ENCODE assay signal across 9 cellular contexts in the genomic region with DNA sequence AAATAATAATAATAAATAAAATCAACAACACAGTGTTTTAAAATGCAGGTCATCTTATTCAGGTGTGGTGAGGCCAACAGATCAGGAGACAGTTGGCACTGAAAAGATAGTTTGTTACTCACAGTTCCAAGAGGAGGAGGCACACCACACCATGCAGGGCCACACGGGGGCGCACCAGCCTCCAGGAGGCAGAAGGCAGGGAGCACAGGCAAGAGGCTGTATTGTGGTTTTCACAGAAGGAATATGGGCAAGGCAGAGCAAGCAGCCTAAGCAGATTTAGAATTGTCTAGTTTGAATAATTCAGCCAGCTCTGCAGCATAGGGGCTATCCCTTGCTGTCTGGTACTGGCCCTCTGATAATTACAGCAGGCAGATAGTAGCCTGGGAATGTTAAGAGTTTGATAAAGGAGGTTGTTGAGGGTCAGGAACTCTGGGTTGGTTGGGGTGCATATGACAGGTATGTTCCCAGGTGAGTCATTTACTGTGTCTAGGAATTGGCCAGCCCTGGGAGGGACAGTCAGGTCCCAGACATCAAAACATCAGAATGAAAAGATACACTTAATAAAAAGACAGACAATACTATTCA. TPM values are rescaled to one million over a fixed set of nuclear protein-coding genes. Genes with fewer than 3 reads are reported as not detected.
DNase-seq lines count a peak whose midpoint lies in the region; ATAC-seq and TF ChIP-seq lines count a peak whose summit lies in the region.
"Had no signal": no experiment of that assay in that cellular context is flagged by ENCODE, and none has a peak within 500 bp of the region (broad histone marks: within the 10 kb centered on the region; RNA-seq: fewer than 3 reads in every experiment).

No MANE protein-coding gene starts in this region.

- no peaks in the 10 kb centered on the region for H3K9me3 Mint-ChIP-seq in natural killer cell treated with Interleukin-12 subunit alpha and Interleukin-12 subunit beta and Interleukin-15 and Interleukin-18, amount 100 ng/mL, for 72 hours
- no peaks in the 10 kb centered on the region for H3K9me3 Mint-ChIP-seq in natural killer cell
- no peaks in the 10 kb centered on the region for H3K9me3 Mint-ChIP-seq in stimulated activated memory B cell treated with anti-CD40 and anti-IgM and Interleukin-4, amounts not matched to agents 10 μg/mL and 1 μg/mL and 100 μg/mL, for 72 hours

- DNase-seq in natural killer cell treated with Interleukin-12 subunit alpha and Interleukin-12 subunit beta and Interleukin-15 and Interleukin-18, amount 100 ng/mL, for 72 hours (ENCODE audit: low spot score), result no peak
- DNase-seq in natural killer cell (no peak), NCI-H226 (peak; percentile 8), left colon (peak in 1 of 2 donors; percentile 58), anterior cingulate cortex (lab: John Stamatoyannopoulos, UW) (no peak)
- DNase-seq in activated naive CD4-positive, alpha-beta T cell treated with anti-CD3 and anti-CD28 coated beads, Interleukin-2, amount 50 U/mL, for 16 hours, result peak; percentile 21

- H3K27ac Mint-ChIP-seq in natural killer cell treated with Interleukin-12 subunit alpha and Interleukin-12 subunit beta and Interleukin-15 and Interleukin-18, amount 100 ng/mL, for 72 hours, result no peak overlapping the region
- H3K27ac Mint-ChIP-seq in natural killer cell, result no peak overlapping the region
- no peak overlapping the region for H3K27ac Mint-ChIP-seq in stimulated activated memory B cell treated with anti-CD40 and anti-IgM and Interleukin-4, amounts not matched to agents 10 μg/mL and 1 μg/mL and 100 μg/mL, for 72 hours

- H3K4me3 Mint-ChIP-seq in natural killer cell treated with Interleukin-12 subunit alpha and Interleukin-12 subunit beta and Interleukin-15 and Interleukin-18, amount 100 ng/mL, for 72 hours, result no peak overlapping the region
- no peak overlapping the region for H3K4me3 Mint-ChIP-seq in natural killer cell
- no peak overlapping the region for H3K4me3 Mint-ChIP-seq in stimulated activated memory B cell treated with anti-CD40 and anti-IgM and Interleukin-4, amounts not matched to agents 10 μg/mL and 1 μg/mL and 100 μg/mL, for 72 hours

- TF ChIP-seq CTCF in natural killer cell (IDR thresholded peaks at IDR 0.05), result no peak

- H3K36me3 Mint-ChIP-seq in natural killer cell treated with Interleukin-12 subunit alpha and Interleukin-12 subunit beta and Interleukin-15 and Interleukin-18, amount 100 ng/mL, for 72 hours, result no peaks in the 10 kb centered on the region
- no peaks in the 10 kb centered on the region for H3K36me3 Mint-ChIP-seq in natural killer cell
- no peaks in the 10 kb centered on the region for H3K36me3 Mint-ChIP-seq in stimulated activated memory B cell treated with anti-CD40 and anti-IgM and Interleukin-4, amounts not matched to agents 10 μg/mL and 1 μg/mL and 100 μg/mL, for 72 hours

- peaks cover 11% of the 10 kb centered on the region in 2 donors for H3K27me3 Mint-ChIP-seq in natural killer cell treated with Interleukin-12 subunit alpha and Interleukin-12 subunit beta and Interleukin-15 and Interleukin-18, amount 100 ng/mL, for 72 hours
- peaks cover 0 to 7% of the 10 kb centered on the region in 2 donors for H3K27me3 Mint-ChIP-seq in natural killer cell (ENCODE audit: low read depth in 2 of 2)
- peaks cover 25% of the 10 kb centered on the region for H3K27me3 Mint-ChIP-seq in stimulated activated memory B cell treated with anti-CD40 and anti-IgM and Interleukin-4, amounts not matched to agents 10 μg/mL and 1 μg/mL and 100 μg/mL, for 72 hours

- peak; percentile 64 to 77 for ATAC-seq in natural killer cell treated with Interleukin-12 subunit alpha and Interleukin-12 subunit beta and Interleukin-15 and Interleukin-18, amount 100 ng/mL, for 72 hours
- no peak for ATAC-seq in natural killer cell
- ATAC-seq in left colon, result peak; percentile 53
- ATAC-seq in GM18867 (IDR thresholded peaks at IDR 0.05; ENCODE audit: unreplicated experiment), result no peak
- ATAC-seq in stimulated activated memory B cell treated with anti-CD40 and anti-IgM and Interleukin-4, amounts not matched to agents 10 μg/mL and 1 μg/mL and 100 μg/mL, for 72 hours, result no peak

- H3K4me1 Mint-ChIP-seq in natural killer cell treated with Interleukin-12 subunit alpha and Interleukin-12 subunit beta and Interleukin-15 and Interleukin-18, amount 100 ng/mL, for 72 hours (ENCODE audit: low read depth in 2 of 2), result no peaks in the 10 kb centered on the region
- H3K4me1 Mint-ChIP-seq in natural killer cell, result no peaks in the 10 kb centered on the region
- no peaks in the 10 kb centered on the region for H3K4me1 Mint-ChIP-seq in stimulated activated memory B cell treated with anti-CD40 and anti-IgM and Interleukin-4, amounts not matched to agents 10 μg/mL and 1 μg/mL and 100 μg/mL, for 72 hours

- intact Hi-C loops in natural killer cell (cut with micrococcal nuclease) (no loop called here), left colon (cut with DNase I, micrococcal nuclease) (no loop called here)

RNA-seq across cellular contexts. Expression of gene KIAA2012, which starts 31.3 kb away (rescaled TPM):
- total RNA-seq in natural killer cell treated with Interleukin-12 subunit alpha and Interleukin-12 subunit beta and Interleukin-15 and Interleukin-18, amount 100 ng/mL, for 72 hours, result not detected
- total RNA-seq in natural killer cell (not detected), left colon (under 1 TPM in 1 of 2 donors, not detected in 1; 0.11 TPM)
- total RNA-seq: subcutaneous adipose tissue had no signal

Comparison
In these comparisons a context has a peak if more than half of its experiments do, and no peak if none do; other contexts are left out.
1. ATAC-seq: peak in natural killer cell treated with Interleukin-12 subunit alpha and Interleukin-12 subunit beta and Interleukin-15 and Interleukin-18, amount 100 ng/mL, for 72 hours (2 of 2) and left colon (single experiment); none in natural killer cell (0 of 3), GM18867 (single experiment) and stimulated activated memory B cell treated with anti-CD40 and anti-IgM and Interleukin-4, amounts not matched to agents 10 μg/mL and 1 μg/mL and 100 μg/mL, for 72 hours (single experiment).
2. DNase-seq: peak in NCI-H226 (single experiment) and activated naive CD4-positive, alpha-beta T cell treated with anti-CD3 and anti-CD28 coated beads, Interleukin-2, amount 50 U/mL, for 16 hours (single experiment); none in natural killer cell treated with Interleukin-12 subunit alpha and Interleukin-12 subunit beta and Interleukin-15 and Interleukin-18, amount 100 ng/mL, for 72 hours (single experiment), natural killer cell (single experiment) and anterior cingulate cortex (0 of 58).